In the genomic region with DNA sequence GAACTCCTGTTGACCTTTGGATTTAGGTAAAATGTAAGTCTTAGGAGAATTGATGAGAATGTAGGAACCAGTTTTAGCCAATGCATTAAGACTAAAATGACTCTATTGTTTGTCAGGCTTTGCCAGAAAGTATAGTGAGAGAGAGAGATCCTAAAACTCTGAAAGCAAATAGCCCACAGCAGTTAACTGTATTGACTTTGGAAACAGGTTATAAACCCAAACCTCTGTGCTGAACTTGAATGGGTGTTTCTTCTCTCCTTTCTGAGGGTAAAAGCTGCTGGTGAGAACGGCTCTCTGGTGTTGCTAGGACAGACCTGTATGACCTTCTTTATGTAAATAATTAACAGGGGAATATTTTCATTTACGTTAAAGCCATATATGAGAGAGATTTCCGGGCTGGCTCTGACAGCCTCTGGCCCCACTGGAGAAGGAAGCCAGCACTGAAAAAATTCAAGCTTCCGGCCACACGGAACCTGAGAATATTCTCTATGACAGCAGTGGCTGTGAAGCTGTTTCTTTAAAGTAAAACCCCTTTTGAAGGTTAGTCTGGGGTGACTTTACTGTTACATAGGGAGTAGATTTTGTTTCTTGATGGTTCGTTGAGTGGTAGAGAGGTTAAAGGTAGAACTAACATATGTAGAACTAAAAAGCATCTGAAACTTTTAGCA, we compare ENCODE assay signal across 9 cellular contexts.
DNase-seq lines count a peak whose midpoint lies in the region; ATAC-seq and TF ChIP-seq lines count a peak whose summit lies in the region.
"Had no signal": no experiment of that assay in that cellular context is flagged by ENCODE, and none has a peak within 500 bp of the region (broad histone marks: within the 10 kb centered on the region; RNA-seq: fewer than 3 reads in every experiment).

No MANE protein-coding gene starts in this region.

- H3K27me3 Mint-ChIP-seq in activated T-cell treated with anti-CD3 and anti-CD28 coated beads, Interleukin-2, amount 50 U/mL, for 4 hours (ENCODE audit: low read depth), result no peaks in the 10 kb centered on the region

- peak overlapping the region; percentile 99 for H3K27ac ChIP-seq in epithelial cell of prostate
- peak overlapping the region; percentile 47 for H3K27ac ChIP-seq in suprapubic skin
- H3K27ac ChIP-seq in caudate nucleus (ENCODE audit: low read depth, low read length), result no peak overlapping the region
- H3K27ac ChIP-seq: C4-2B had no signal

- peaks cover 93% of the 10 kb centered on the region for H3K4me1 Mint-ChIP-seq in activated T-cell treated with anti-CD3 and anti-CD28 coated beads, Interleukin-2, amount 50 U/mL, for 4 hours (ENCODE audit: low read depth)

- TF ChIP-seq EP300 in suprapubic skin (IDR thresholded peaks at IDR 0.05), result no peak

- H3K4me1 ChIP-seq in suprapubic skin, result peaks cover 75% of the 10 kb centered on the region

- no peaks in the 10 kb centered on the region for H3K9me3 Mint-ChIP-seq in activated T-cell treated with anti-CD3 and anti-CD28 coated beads, Interleukin-2, amount 50 U/mL, for 4 hours

- no peaks in the 10 kb centered on the region for H3K27me3 ChIP-seq in suprapubic skin

- H3K36me3 Mint-ChIP-seq in activated T-cell treated with anti-CD3 and anti-CD28 coated beads, Interleukin-2, amount 50 U/mL, for 4 hours (ENCODE audit: insufficient read depth), result peaks cover 13% of the 10 kb centered on the region

- no peaks in the 10 kb centered on the region for H3K9me3 ChIP-seq in suprapubic skin

- WGBS in suprapubic skin, result 54% methylated on average over 6 of the region's 6 CpGs

- H3K4me3 Mint-ChIP-seq in activated T-cell treated with anti-CD3 and anti-CD28 coated beads, Interleukin-2, amount 50 U/mL, for 4 hours, result peak overlapping the region; percentile 74

- TF ChIP-seq POLR2A in suprapubic skin (IDR thresholded peaks at IDR 0.05), result no peak

- H3K36me3 ChIP-seq in suprapubic skin, result no peaks in the 10 kb centered on the region

- in situ Hi-C loops in SK-MEL-5 (cut with HindIII; ENCODE audit: low pct_unique_long_range_greater_than_20kb, low sequenced_read_pairs), result no loop called here

- ATAC-seq in activated T-cell treated with anti-CD3 and anti-CD28 coated beads, Interleukin-2, amount 50 U/mL, for 4 hours, result peak; percentile 56
- peak; percentile 88 for ATAC-seq in HG02973 (IDR thresholded peaks at IDR 0.05; ENCODE audit: unreplicated experiment)

- peak; percentile 19 for DNase-seq in activated T-cell treated with anti-CD3 and anti-CD28 coated beads, Interleukin-2, amount 50 U/mL, for 4 hours
- no peak for DNase-seq in activated T-cell treated with anti-CD3 and anti-CD28 coated beads, Interleukin-2, amount 50 U/mL, for 1 hour
- DNase-seq in SK-MEL-5 (ENCODE audit: low read depth, low spot score), result peak; percentile 49
- DNase-seq in epithelial cell of prostate (ENCODE audit: low read depth, low spot score), result no peak
- DNase-seq in suprapubic skin (ENCODE audit: low spot score in 2 of 2), result no peak
- DNase-seq in caudate nucleus (lab: John Stamatoyannopoulos, UW), result no peak
- DNase-seq in SHP77 treated with DMSO at 0.1 percent for 48 hours (lab: John Stamatoyannopoulos, UW), result no peak

- TF ChIP-seq CTCF in suprapubic skin (IDR thresholded peaks at IDR 0.05), result no peak

- H3K4me3 ChIP-seq in suprapubic skin, result no peak overlapping the region

Comparison
In these comparisons a context has a peak if more than half of its experiments do, and no peak if none do; other contexts are left out.
1. DNase-seq: peak in activated T-cell treated with anti-CD3 and anti-CD28 coated beads, Interleukin-2, amount 50 U/mL, for 4 hours (single experiment) and SK-MEL-5 (single experiment); none in activated T-cell treated with anti-CD3 and anti-CD28 coated beads, Interleukin-2, amount 50 U/mL, for 1 hour (single experiment), epithelial cell of prostate (single experiment), suprapubic skin (0 of 2), caudate nucleus (0 of 61) and SHP77 treated with DMSO at 0.1 percent for 48 hours (single experiment).